ENCODE assay signal across 11 cellular contexts in genomic region chr10:133123746-133124356, GRCh38. TPM values are rescaled to one million over a fixed set of nuclear protein-coding genes. Genes with fewer than 3 reads are reported as not detected.
"Had no signal": no experiment of that assay in that cellular context is flagged by ENCODE, and none has a peak within 500 bp of the region (broad histone marks: within the 10 kb centered on the region; RNA-seq: fewer than 3 reads in every experiment).

No MANE protein-coding gene starts in this region.

- DNase-seq: activated CD4-positive, alpha-beta T cell treated with anti-CD3 and anti-CD28 coated beads for 4 hours; activated CD8-positive, alpha-beta T cell treated with anti-CD3 and anti-CD28 coated beads, Interleukin-2, amount 10 ng/mL, durations not matched to agents 7 days and 5 days; activated naive CD4-positive, alpha-beta T cell treated with Interleukin-2 at 50 U/mL for 16 hours; effector CD4-positive, alpha-beta T cell; uterus had no signal

- H3K27ac ChIP-seq: coronary artery, heart right ventricle, left lung, uterus had no signal

- H3K4me3 Mint-ChIP-seq: activated CD8-positive, alpha-beta T cell treated with anti-CD3 and anti-CD28 coated beads, Interleukin-2, amount 10 ng/mL, durations not matched to agents 7 days and 5 days; mesothelial cell of epicardium had no signal

- H3K36me3 ChIP-seq: heart right ventricle, left lung, uterus had no signal

- H3K27ac Mint-ChIP-seq: activated CD8-positive, alpha-beta T cell treated with anti-CD3 and anti-CD28 coated beads, Interleukin-2, amount 10 ng/mL, durations not matched to agents 7 days and 5 days; mesothelial cell of epicardium had no signal

- H3K27me3 ChIP-seq: uterus had no signal

- H3K9me3 ChIP-seq: uterus had no signal

- H3K4me1 ChIP-seq: left lung, uterus had no signal

- H3K4me3 ChIP-seq: coronary artery, heart right ventricle, left lung, uterus had no signal

- H3K36me3 Mint-ChIP-seq: mesothelial cell of epicardium had no signal

RNA-seq across cellular contexts. Expression of gene ADGRA1, which starts 36.1 kb away (rescaled TPM):
- total RNA-seq: activated CD8-positive, alpha-beta T cell treated with anti-CD3 and anti-CD28 coated beads, Interleukin-2, amount 10 ng/mL, durations not matched to agents 7 days and 5 days; fibroblast of lung; mesothelial cell of epicardium; T-helper 2 cell treated with Interferon-gamma antibody and Interleukin-4, amounts not matched to agents 100 ng/mL and 5 ng/mL, for 36 hours had no signal
